ENCODE assay signal across 8 cellular contexts in genomic region chr6:13302751-13303667, GRCh38. TPM values are rescaled to one million over a fixed set of nuclear protein-coding genes. Genes with fewer than 3 reads are reported as not detected.
DNase-seq lines count a peak whose midpoint lies in the region; ATAC-seq and TF ChIP-seq lines count a peak whose summit lies in the region.

No MANE protein-coding gene starts in this region.

- POLR2A ChIA-PET in AG04450 (lab: Yijun Ruan, JAX) = interaction anchor here (0.5 to 2.2 kb wide), 8 partner anchors 25 to 575 kb away, joined by 3 to 23 read pairs (median 3); partner anchors contain the start of genes NOL7, SIRT5 and TBC1D7

- peaks cover 0 to 1% (median 0%) of the 10 kb centered on the region in 3 donors for H3K27me3 Mint-ChIP-seq in immature natural killer cell (ENCODE audit: low read depth in 3 of 3)

- peak; percentile 85 for DNase-seq in AG04450 (ENCODE audit: low read depth, low spot score)
- DNase-seq in RPMI7951 (ENCODE audit: low read depth) = peak; percentile 99
- DNase-seq in astrocyte of the hippocampus (ENCODE audit: low read depth, low spot score) = peak; percentile 87
- peak; percentile 3 to 60 (median 15) for DNase-seq in immature natural killer cell
- DNase-seq in smooth muscle cell of the brain vasculature (ENCODE audit: low read depth, low spot score) = peak; percentile 45

- H3K36me3 Mint-ChIP-seq in immature natural killer cell = peaks cover 15 to 43% (median 22%) of the 10 kb centered on the region in 3 donors

- H3K9me3 ChIP-seq in AG04450 (ENCODE audit: control insufficient read depth, insufficient read depth, low read length) = no peaks in the 10 kb centered on the region

- peak overlapping the region; percentile 15 to 88 (median 72) for H3K27ac Mint-ChIP-seq in immature natural killer cell

- H3K4me3 ChIP-seq in AG04450 (ENCODE audit: low read depth, low read length) = peak overlapping the region; percentile 45

- peaks cover 20 to 21% of the 10 kb centered on the region in 2 donors for H3K4me1 Mint-ChIP-seq in immature natural killer cell

- TF ChIP-seq CTCF in AG04450 (IDR thresholded peaks at IDR 0.05; ENCODE audit: low read depth, low read length) = no peak

- CTCF ChIA-PET in AG04450 (lab: Charles Lee) = interaction anchor here (0.7 to 4.4 kb wide), 3 partner anchors 108 to 391 kb away, joined by 3 to 25 read pairs (median 4); partner anchors contain the start of gene NOL7

- H3K27me3 ChIP-seq in AG04450 (ENCODE audit: control insufficient read depth, insufficient read depth, low read length) = no peaks in the 10 kb centered on the region

- peak overlapping the region in 1 of 5 donors; percentile 80 for H3K4me3 Mint-ChIP-seq in immature natural killer cell

- H3K9me3 Mint-ChIP-seq in immature natural killer cell = no peaks in the 10 kb centered on the region

- H3K27ac ChIP-seq in AG04450 (ENCODE audit: low read depth, low read length) = peak overlapping the region; percentile 94

- ATAC-seq in GM18861 (IDR thresholded peaks at IDR 0.05; ENCODE audit: unreplicated experiment) = peak; percentile 53
- peak; percentile 55 for ATAC-seq in HG03064 (IDR thresholded peaks at IDR 0.05; ENCODE audit: low read depth, unreplicated experiment)
- no peak for ATAC-seq in HG03025 (IDR thresholded peaks at IDR 0.05; ENCODE audit: low FRiP score, unreplicated experiment)

RNA-seq across cellular contexts. Expression of gene TBC1D7, which starts 25.3 kb away (rescaled TPM):
- polyA plus RNA-seq in AG04450 (2011; rRNA removed) (37.6 and 38.6 TPM in 2 replicates), immature natural killer cell (10 to 100 TPM; 19.0 to 40.3 (median 23.5) TPM)
- 30.7 and 31.8 TPM in 2 replicates for polyA minus RNA-seq in AG04450 (2011; rRNA and poly(A)+ RNA removed)
- total RNA-seq in RPMI7951 (2014; rRNA removed; shearing (Covaris generic)) = 41.9 and 43.9 TPM in 2 replicates

Comparison
In these comparisons a context has a peak if more than half of its experiments do, and no peak if none do; other contexts are left out.
1. DNase-seq: peak in every context shown above with its lines; median percentile 99 in RPMI7951; 87 in astrocyte of the hippocampus; 85 in AG04450; 45 in smooth muscle cell of the brain vasculature; 15 in immature natural killer cell.